In the genomic region with DNA sequence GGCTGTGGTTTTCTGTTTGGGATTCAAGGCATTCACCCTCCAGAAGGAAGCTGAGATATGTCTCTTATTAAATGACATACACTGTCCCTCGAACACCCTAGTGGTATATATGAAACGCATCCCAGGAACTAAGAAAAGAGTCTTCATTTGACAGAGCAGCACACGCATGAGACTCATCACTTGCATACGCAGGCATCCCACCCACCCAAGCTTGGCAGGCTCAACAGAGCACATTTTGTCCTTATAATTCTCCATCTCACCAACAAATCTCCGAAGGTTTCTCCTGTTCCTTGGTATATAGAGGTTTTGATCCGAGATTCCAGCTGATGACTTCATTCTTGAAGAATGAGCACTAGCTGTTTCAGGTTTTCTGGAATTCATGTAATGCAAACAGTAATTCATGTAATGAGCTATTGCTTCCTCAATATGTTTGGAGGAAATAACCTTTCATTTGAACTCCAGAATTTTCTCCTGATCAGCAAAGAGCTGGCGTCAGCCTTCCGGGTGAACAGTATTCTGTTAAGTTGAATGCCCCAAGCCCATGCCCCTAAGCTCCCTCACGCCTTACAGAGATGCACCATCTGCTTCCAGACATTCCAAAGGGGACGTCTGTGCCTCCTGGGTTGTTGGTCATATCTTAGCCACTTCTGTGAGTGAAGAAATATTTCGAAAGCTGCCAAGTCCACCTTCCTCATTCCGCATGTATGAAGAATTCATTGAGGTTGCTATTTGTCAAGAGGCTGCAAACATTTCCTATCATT, we compare ENCODE assay signal across 11 cellular contexts.
DNase-seq lines count a peak whose midpoint lies in the region; ATAC-seq, FAIRE-seq and TF ChIP-seq lines count a peak whose summit lies in the region.
"Had no signal": no experiment of that assay in that cellular context is flagged by ENCODE, and none has a peak within 500 bp of the region (broad histone marks: within the 10 kb centered on the region; RNA-seq: fewer than 3 reads in every experiment).

No MANE protein-coding gene starts in this region.

- no peak overlapping the region for H2BK20ac ChIP-seq in H1 (ENCODE audit: low read length)

- H4K20me1 ChIP-seq in H1 (replicated peaks in 1 of 2; ENCODE audit: control insufficient read depth in 1 of 2, insufficient read depth in 2 of 2, low read length in 2 of 2), result no peaks in the 10 kb centered on the region

- H3K9ac ChIP-seq in H1 (replicated peaks in 1 of 4; ENCODE audit: extremely low read depth in 1 of 4, low read depth in 3 of 4, low read length in 3 of 4), result no peak overlapping the region

- H3K79me2 ChIP-seq in H1 (ENCODE audit: control insufficient read depth in 1 of 2, insufficient read depth in 2 of 2, low read length in 2 of 2), result no peaks in the 10 kb centered on the region

- no peaks in the 10 kb centered on the region for H3K9me3 ChIP-seq in H1 (ENCODE audit: insufficient read depth in 2 of 2, low read depth in 1 of 2, low read length in 1 of 2)
- H3K9me3 ChIP-seq: ovary had no signal

- no peaks in the 10 kb centered on the region for H3K79me1 ChIP-seq in H1 (ENCODE audit: low read depth, low read length)

- H3K23ac ChIP-seq in H1 (ENCODE audit: insufficient read length), result no peak overlapping the region

- H3K9me3 Mint-ChIP-seq in activated CD8-positive, alpha-beta T cell treated with anti-CD3 and anti-CD28 coated beads for 36 hours, result no peaks in the 10 kb centered on the region
- H3K9me3 Mint-ChIP-seq: central memory CD8-positive, alpha-beta T cell had no signal

- H3K14ac ChIP-seq in H1 (ENCODE audit: insufficient read length), result no peak overlapping the region

- no peak overlapping the region for H2BK15ac ChIP-seq in H1 (ENCODE audit: low read length)

- no peak for FAIRE-seq in H1 (lab: Jason Lieb, UNC)
- FAIRE-seq: K562 had no signal

- TF ChIP-seq CTCF in BJ (IDR thresholded peaks at IDR 0.05; ENCODE audit: insufficient read depth, low read depth, low read length) (peak; percentile 25; the same call in 1 of the 2 replicates), H1 (IDR thresholded peaks at IDR 0.05; ENCODE audit: control extremely low read depth in 1 of 3, insufficient read depth in 1 of 3, low read depth in 1 of 3, low read length in 3 of 3) (no peak)
- TF ChIP-seq CTCF in activated CD8-positive, alpha-beta T cell treated with anti-CD3 and anti-CD28 coated beads for 36 hours (IDR thresholded peaks at IDR 0.05), result no peak

- H3K36me3 Mint-ChIP-seq in activated CD8-positive, alpha-beta T cell treated with anti-CD3 and anti-CD28 coated beads for 36 hours (ENCODE audit: low read depth), result no peaks in the 10 kb centered on the region

- no peak overlapping the region for H3K18ac ChIP-seq in H1 (ENCODE audit: extremely low read depth, low read length)

- no peak for TF ChIP-seq POLR2A in H1 (IDR thresholded peaks at IDR 0.05; ENCODE audit: control extremely low read depth in 1 of 2, low read depth in 2 of 2, low read length in 2 of 2)

- no peak overlapping the region for H3K27ac ChIP-seq in H1 (ENCODE audit: low read depth, low read length)
- H3K27ac ChIP-seq: ovary had no signal

- DNase-seq in BJ (ENCODE audit: low read depth) (peak; percentile 94), MV-4-11 (lab: John Stamatoyannopoulos, UW) (peak; percentile 1), H1 (ENCODE audit: low read depth in 1 of 2, low spot score in 2 of 2) (no peak), myocyte (ENCODE audit: low read depth) (peak; percentile 66), Right ventricle myocardium inferior (ENCODE audit: missing footprints) (no peak)
- DNase-seq in activated CD8-positive, alpha-beta T cell treated with anti-CD3 and anti-CD28 coated beads for 36 hours, result no peak
- DNase-seq: ovary had no signal

- no peak overlapping the region for H2BK12ac ChIP-seq in H1 (ENCODE audit: low read depth, low read length)

- no peaks in the 10 kb centered on the region for H3K4me1 Mint-ChIP-seq in activated CD8-positive, alpha-beta T cell treated with anti-CD3 and anti-CD28 coated beads for 36 hours (ENCODE audit: low read depth)
- H3K4me1 Mint-ChIP-seq: central memory CD8-positive, alpha-beta T cell had no signal

- H3K27me3 ChIP-seq in BJ (ENCODE audit: control insufficient read depth, insufficient read depth, low read length), result no peaks in the 10 kb centered on the region
- peaks cover 0 to 9% (median 0%) of the 10 kb centered on the region in 4 experiments; a peak in 3 of 7 replicates for H3K27me3 ChIP-seq in H1 (replicated peaks in 1 of 4; ENCODE audit: control insufficient read depth in 3 of 4, extremely low read depth in 1 of 4, insufficient read depth in 3 of 4, low read length in 3 of 4)
- H3K27me3 ChIP-seq: ovary had no signal

- peaks cover 2% of the 10 kb centered on the region for H3K27me3 Mint-ChIP-seq in activated CD8-positive, alpha-beta T cell treated with anti-CD3 and anti-CD28 coated beads for 36 hours

- no peak for TF ChIP-seq EP300 in H1 (IDR thresholded peaks at IDR 0.05; ENCODE audit: borderline replicate concordance in 1 of 2, low read depth in 2 of 2, low read length in 2 of 2)

- H3K56ac ChIP-seq in H1 (replicated peaks; ENCODE audit: insufficient read length, low read depth, low read length), result no peak overlapping the region

- ATAC-seq in GM21737 (IDR thresholded peaks at IDR 0.05; ENCODE audit: unreplicated experiment) (no peak), Right ventricle myocardium inferior (no peak), HG03196 (IDR thresholded peaks at IDR 0.05; ENCODE audit: unreplicated experiment) (no peak)
- ATAC-seq in activated CD8-positive, alpha-beta T cell treated with anti-CD3 and anti-CD28 coated beads for 36 hours, result no peak
- ATAC-seq: K562 had no signal

- peaks cover 0 to 3% (median 0%) of the 10 kb centered on the region in 4 experiments; a peak in 2 of 7 replicates for H3K4me1 ChIP-seq in H1 (replicated peaks in 1 of 4; ENCODE audit: control insufficient read depth in 3 of 4, insufficient read depth in 4 of 4, low read length in 3 of 4)

- POLR2A ChIA-PET in BJ (lab: Charles Lee) (interaction anchor here (0.7 to 1.6 kb wide), 3 partner anchors 16 to 1123 kb away, joined by 4 to 5 read pairs (median 4); no protein-coding TSS in a partner anchor), H1 (lab: Charles Lee; ENCODE audit: partially characterized antibody) (no interaction called here)
- POLR2A ChIA-PET in activated CD8-positive, alpha-beta T cell treated with anti-CD3 and anti-CD28 coated beads for 36 hours (lab: Charles Lee), result no interaction called here

- H2AFZ ChIP-seq in H1 (ENCODE audit: low read length), result no peak overlapping the region

- H3K4me3 Mint-ChIP-seq in activated CD8-positive, alpha-beta T cell treated with anti-CD3 and anti-CD28 coated beads for 36 hours, result no peak overlapping the region
- H3K4me3 Mint-ChIP-seq: central memory CD8-positive, alpha-beta T cell had no signal

- H3K4me3 ChIP-seq in BJ (ENCODE audit: low read depth, low read length) (no peak overlapping the region), H1 (ENCODE audit: extremely low read depth in 1 of 4, insufficient read depth in 2 of 4, low read depth in 3 of 4, low read length in 4 of 4) (no peak overlapping the region)
- H3K4me3 ChIP-seq: K562, ovary had no signal

- H3K36me3 ChIP-seq in BJ (ENCODE audit: control insufficient read depth, insufficient read depth, low read length) (no peaks in the 10 kb centered on the region), H1 (ENCODE audit: control insufficient read depth in 2 of 4, insufficient read depth in 4 of 4, low read length in 3 of 4) (no peaks in the 10 kb centered on the region)
- H3K36me3 ChIP-seq: ovary had no signal

- no peak overlapping the region for H4K8ac ChIP-seq in H1 (ENCODE audit: extremely low read depth, insufficient read depth, low read length)

- H2AK5ac ChIP-seq in H1 (ENCODE audit: low read depth, low read length), result no peak overlapping the region

- 83% methylated on average over 12 of the region's 12 CpGs; no CpG with 5 or more reads in 1 of the 2 experiments for WGBS in H1 (ENCODE audit: extremely low coverage in 1 of 2, insufficient coverage in 1 of 2, insufficient read length in 1 of 2, insufficient replicate concordance in 2 of 2, low coverage in 1 of 2, low lambda C conversion rate in 2 of 2, missing lambda C conversion rate in 1 of 2), 2 experiments

- H3K4me2 ChIP-seq in H1 (ENCODE audit: insufficient read depth in 1 of 2, low read depth in 2 of 2, low read length in 2 of 2), result no peak overlapping the region

- TF ChIP-seq RAD21 in H1 (IDR thresholded peaks at IDR 0.05 in 1 of 2, conservative IDR thresholded peaks at IDR 0.05 in 1 of 2; ENCODE audit: low read depth in 2 of 2, low read length in 2 of 2), result no peak

- H3K27ac Mint-ChIP-seq in activated CD8-positive, alpha-beta T cell treated with anti-CD3 and anti-CD28 coated beads for 36 hours, result no peak overlapping the region

- H4K5ac ChIP-seq in H1 (ENCODE audit: insufficient read length, low read depth, low read length), result no peak overlapping the region

- no peak overlapping the region for H4K91ac ChIP-seq in H1 (replicated peaks; ENCODE audit: insufficient read length, low read length)

- CTCF ChIA-PET in BJ (lab: Yijun Ruan, JAX) (interaction anchor here (0.9 to 2.9 kb wide), 6 partner anchors 9 to 924 kb away, joined by 3 to 18 read pairs (median 4); no protein-coding TSS in a partner anchor), H1 (lab: Charles Lee; ENCODE audit: partially characterized antibody) (interaction anchor here (0.6 to 2.5 kb wide), 6 partner anchors 18 to 953 kb away, joined by 3 to 8 read pairs (median 3); no protein-coding TSS in a partner anchor)
- CTCF ChIA-PET in activated CD8-positive, alpha-beta T cell treated with anti-CD3 and anti-CD28 coated beads for 36 hours (lab: Charles Lee), result no interaction called here

- no peak overlapping the region for H2BK5ac ChIP-seq in H1 (ENCODE audit: low read depth, low read length)

- no peak overlapping the region for H2BK120ac ChIP-seq in H1 (replicated peaks; ENCODE audit: low read depth, low read length)

- H3K4ac ChIP-seq in H1 (replicated peaks; ENCODE audit: insufficient read length, low read depth, low read length), result no peak overlapping the region

- intact Hi-C loops in activated CD8-positive, alpha-beta T cell treated with anti-CD3 and anti-CD28 coated beads for 36 hours (cut with micrococcal nuclease), result no loop called here
- intact Hi-C loops in Right ventricle myocardium inferior (cut with DNase I), result no loop called here

- H3K23me2 ChIP-seq in H1 (ENCODE audit: low read depth, low read length), result no peaks in the 10 kb centered on the region

TF ChIP-seq in H1, 55 proteins besides CTCF, POLR2A, EP300 and RAD21:
- peak; percentile 37; the same call in 1 of the 2 replicates for TF ChIP-seq JUND (IDR thresholded peaks at IDR 0.05; ENCODE audit: low read length)
- no peak for TF ChIP-seq MAX (IDR thresholded peaks at IDR 0.05)
TF ChIP-seq in H1: peak in this region for 1.

Comparison
In these comparisons a context has a peak if more than half of its experiments do, and no peak if none do; other contexts are left out.
1. DNase-seq: peak in BJ (single experiment), MV-4-11 (single experiment) and myocyte (single experiment); none in H1 (0 of 2), activated CD8-positive, alpha-beta T cell treated with anti-CD3 and anti-CD28 coated beads for 36 hours (single experiment) and Right ventricle myocardium inferior (single experiment).